In genomic region chr9:2817987-2818386, GRCh38 we compare ENCODE assay signal across 14 cellular contexts. TPM values are rescaled to one million over a fixed set of nuclear protein-coding genes. Genes with fewer than 3 reads are reported as not detected.
A peak's percentile ranks its signal among the peaks of the same experiment; 100 is the strongest.
DNase-seq lines count a peak whose midpoint lies in the region; ATAC-seq and TF ChIP-seq lines count a peak whose summit lies in the region.
"Had no signal": no experiment of that assay in that cellular context is flagged by ENCODE, and none has a peak within 500 bp of the region (broad histone marks: within the 10 kb centered on the region; RNA-seq: fewer than 3 reads in every experiment).

No MANE protein-coding gene starts in this region.

- CTCF ChIA-PET in A673 (lab: Charles Lee), result no interaction called here

- intact Hi-C loops in A673 (cut with micrococcal nuclease; ENCODE audit: unreplicated experiment), result loop anchor here (10.0 kb wide), 1 partner anchor 493 kb away; no protein-coding TSS in a partner anchor

- BruUV-seq in A673 (replicated peaks; lab: Mats Ljungman, UMichigan), result no TSS peak

- no peaks in the 10 kb centered on the region for H3K9me3 ChIP-seq in A673 (ENCODE audit: low read depth, low read length, poor library complexity, severe bottlenecking)

- TF ChIP-seq CTCF in omental fat pad (IDR thresholded peaks at IDR 0.05), result no peak
- TF ChIP-seq CTCF in A673 (conservative IDR thresholded peaks at IDR 0.05; ENCODE audit: low read depth, low read length), result no peak

- H3K36me3 ChIP-seq in ACC112 (ENCODE audit: insufficient read depth, low read length), result peaks cover 29% of the 10 kb centered on the region
- peaks cover 40% of the 10 kb centered on the region for H3K36me3 ChIP-seq in A673 (ENCODE audit: insufficient read depth, low read length, poor library complexity, severe bottlenecking)

- POLR2A ChIA-PET in A673 (lab: Charles Lee; ENCODE audit: low non-redundant PET), result no interaction called here

- H2AFZ ChIP-seq in ACC112 (ENCODE audit: low read length, unreplicated experiment), result no peak overlapping the region

- H3K4me1 ChIP-seq in ACC112 (ENCODE audit: control insufficient read depth, insufficient read depth, low read length, unreplicated experiment), result peaks cover 31% of the 10 kb centered on the region
- H3K4me1 ChIP-seq in A673 (ENCODE audit: insufficient read depth, low read length, poor library complexity, severe bottlenecking), result peaks cover 5% of the 10 kb centered on the region

- no peaks in the 10 kb centered on the region for H3K27me3 ChIP-seq in ACC112 (ENCODE audit: insufficient read depth, low read length)
- no peaks in the 10 kb centered on the region for H3K27me3 ChIP-seq in A673 (replicated peaks; ENCODE audit: insufficient read depth, low read depth, low read length, poor library complexity)

- peak; percentile 87 for ATAC-seq in omental fat pad (ENCODE audit: low FRiP score)
- ATAC-seq in GM21576 (IDR thresholded peaks at IDR 0.05; ENCODE audit: unreplicated experiment), result no peak
- ATAC-seq: activated naive CD8-positive, alpha-beta T cell treated with anti-CD3 and anti-CD28 coated beads, Interleukin-2, amount 50 U/mL, for 24 hours had no signal

- no peaks in the 10 kb centered on the region for H3K79me2 ChIP-seq in ACC112 (ENCODE audit: control insufficient read depth, insufficient read depth, low read length, unreplicated experiment)

- DNase-seq in RPMI7951 (ENCODE audit: low read depth) (peak; percentile 5), glomerular visceral epithelial cell (ENCODE audit: extremely low spot score) (peak; percentile 89), omental fat pad (ENCODE audit: low spot score) (no peak), hypothalamus (lab: John Stamatoyannopoulos, UW) (no peak), A673 (ENCODE audit: low spot score) (no peak), OCI-M1 (lab: John Stamatoyannopoulos, UW) (no peak)
- DNase-seq: activated CD4-positive, alpha-beta T cell treated with anti-CD3 and anti-CD28 coated beads, Interleukin-2, amount 50 U/mL, for 4 hours; activated naive CD8-positive, alpha-beta T cell treated with anti-CD3 and anti-CD28 coated beads, Interleukin-2, amount 50 U/mL, for 24 hours; NCI-H524; stimulated activated naive CD4-positive, alpha-beta T cell had no signal

- H3K27ac ChIP-seq in ACC112 (ENCODE audit: low read depth, low read length) (peak overlapping the region; percentile 75), A673 (ENCODE audit: low read depth, low read length, poor library complexity, severe bottlenecking) (no peak overlapping the region)
- H3K27ac ChIP-seq: epithelial cell of prostate, KMS-11 had no signal

- H3K4me3 ChIP-seq in ACC112 (ENCODE audit: low read depth, low read length), result peak overlapping the region; percentile 10
- H3K4me3 ChIP-seq in A673 (ENCODE audit: low read depth, low read length, poor library complexity, severe bottlenecking), result no peak overlapping the region

RNA-seq across cellular contexts. Expression of gene PUM3, which starts 25.9 kb away (rescaled TPM):
- 33.8 and 36.6 TPM in 2 replicates for total RNA-seq in RPMI7951 (2014; rRNA removed; shearing (Covaris generic))
- total RNA-seq in omental fat pad (100 to 1,000 TPM in 1 of 4 donors, 10 to 100 TPM in 3; 38.2 to 108 (median 43.7) TPM), A673 (2021) (95.7 and 102 TPM in 2 replicates)

Comparison
In these comparisons a context has a peak if more than half of its experiments do, and no peak if none do; other contexts are left out.
1. DNase-seq: peak in RPMI7951 (single experiment) and glomerular visceral epithelial cell (single experiment); none in omental fat pad (single experiment), hypothalamus (0 of 51), A673 (single experiment) and OCI-M1 (single experiment).